1 cellular context compared by ENCODE assay signal in the genomic region with DNA sequence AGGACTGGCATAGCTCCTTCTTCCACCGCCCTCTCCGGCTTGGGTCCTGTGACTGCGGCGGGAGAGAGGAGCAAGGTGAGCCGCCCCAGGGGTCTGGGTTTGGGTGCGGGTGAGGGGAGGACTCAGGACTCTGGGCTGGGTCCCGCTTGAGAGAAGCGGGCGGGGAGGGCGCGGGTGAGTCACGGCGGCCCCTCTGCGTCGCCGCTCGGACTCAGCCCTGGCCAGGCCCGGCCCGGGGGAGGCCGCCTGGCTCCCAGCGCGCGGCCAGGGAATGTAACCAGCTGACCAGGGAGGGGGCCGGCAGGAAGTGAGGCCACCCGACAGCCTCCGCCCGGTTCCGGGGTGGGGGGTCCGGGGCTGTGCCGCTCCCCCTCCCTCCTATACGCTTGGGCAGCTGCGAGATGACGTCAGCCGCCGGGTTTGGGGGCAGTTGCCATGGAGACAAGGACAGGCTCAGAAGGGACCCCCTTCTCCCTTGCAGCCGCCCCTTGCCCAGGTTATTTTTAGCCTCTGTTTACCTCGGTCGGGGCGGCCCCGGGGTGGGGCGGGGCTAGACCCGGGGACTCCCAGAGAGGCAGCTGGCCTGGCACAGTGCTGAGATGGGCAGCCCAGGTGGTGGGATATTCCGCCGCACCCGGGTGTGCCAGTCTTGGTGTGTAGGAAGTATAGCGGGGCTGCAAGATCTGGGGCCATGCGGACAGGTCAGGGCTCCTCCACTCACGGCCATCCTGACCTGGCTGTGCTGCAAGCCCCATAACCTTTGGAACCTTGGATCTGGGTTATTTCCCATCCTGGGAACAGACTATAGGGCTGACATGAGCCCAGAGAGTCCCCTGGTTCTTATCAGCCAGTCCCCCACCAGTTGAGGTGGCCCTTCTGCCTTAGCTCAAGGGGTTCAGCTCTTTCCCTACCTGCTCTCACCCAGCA.
TF ChIP-seq lines count a peak whose summit lies in the region.

No MANE protein-coding gene starts in this region.

TF ChIP-seq in neural cell, 6 proteins besides CTCF, POLR2A, EP300 and RAD21:
- TF ChIP-seq EZH2 (IDR thresholded peaks at IDR 0.05; ENCODE audit: borderline replicate concordance, insufficient read depth, low read length, poor library complexity, severe bottlenecking) (no peak), TAF1 (IDR thresholded peaks at IDR 0.05; ENCODE audit: low read depth) (peak; percentile 22), POLR2AphosphoS5 (IDR thresholded peaks at IDR 0.05) (peak; percentile 8), MXI1 (conservative IDR thresholded peaks at IDR 0.05; ENCODE audit: poor library complexity, severe bottlenecking) (no peak)
- TF ChIP-seq, protein P1, sequence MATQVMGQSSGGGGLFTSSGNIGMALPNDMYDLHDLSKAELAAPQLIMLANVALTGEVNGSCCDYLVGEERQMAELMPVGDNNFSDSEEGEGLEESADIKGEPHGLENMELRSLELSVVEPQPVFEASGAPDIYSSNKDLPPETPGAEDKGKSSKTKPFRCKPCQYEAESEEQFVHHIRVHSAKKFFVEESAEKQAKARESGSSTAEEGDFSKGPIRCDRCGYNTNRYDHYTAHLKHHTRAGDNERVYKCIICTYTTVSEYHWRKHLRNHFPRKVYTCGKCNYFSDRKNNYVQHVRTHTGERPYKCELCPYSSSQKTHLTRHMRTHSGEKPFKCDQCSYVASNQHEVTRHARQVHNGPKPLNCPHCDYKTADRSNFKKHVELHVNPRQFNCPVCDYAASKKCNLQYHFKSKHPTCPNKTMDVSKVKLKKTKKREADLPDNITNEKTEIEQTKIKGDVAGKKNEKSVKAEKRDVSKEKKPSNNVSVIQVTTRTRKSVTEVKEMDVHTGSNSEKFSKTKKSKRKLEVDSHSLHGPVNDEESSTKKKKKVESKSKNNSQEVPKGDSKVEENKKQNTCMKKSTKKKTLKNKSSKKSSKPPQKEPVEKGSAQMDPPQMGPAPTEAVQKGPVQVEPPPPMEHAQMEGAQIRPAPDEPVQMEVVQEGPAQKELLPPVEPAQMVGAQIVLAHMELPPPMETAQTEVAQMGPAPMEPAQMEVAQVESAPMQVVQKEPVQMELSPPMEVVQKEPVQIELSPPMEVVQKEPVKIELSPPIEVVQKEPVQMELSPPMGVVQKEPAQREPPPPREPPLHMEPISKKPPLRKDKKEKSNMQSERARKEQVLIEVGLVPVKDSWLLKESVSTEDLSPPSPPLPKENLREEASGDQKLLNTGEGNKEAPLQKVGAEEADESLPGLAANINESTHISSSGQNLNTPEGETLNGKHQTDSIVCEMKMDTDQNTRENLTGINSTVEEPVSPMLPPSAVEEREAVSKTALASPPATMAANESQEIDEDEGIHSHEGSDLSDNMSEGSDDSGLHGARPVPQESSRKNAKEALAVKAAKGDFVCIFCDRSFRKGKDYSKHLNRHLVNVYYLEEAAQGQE (IDR thresholded peaks at IDR 0.05; ENCODE audit: borderline replicate concordance) = no peak
